Comparison of ENCODE assay signal across 8 cellular contexts in genomic region chr1:85581138-85581801, GRCh38. TPM values are rescaled to one million over a fixed set of nuclear protein-coding genes. Genes with fewer than 3 reads are reported as not detected.
DNase-seq lines count a peak whose midpoint lies in the region; ATAC-seq, FAIRE-seq and TF ChIP-seq lines count a peak whose summit lies in the region.

No MANE protein-coding gene starts in this region.

- H3K27me3 ChIP-seq in H1 (replicated peaks in 1 of 4; ENCODE audit: control insufficient read depth in 3 of 4, extremely low read depth in 1 of 4, insufficient read depth in 3 of 4, low read length in 3 of 4) (peaks cover 5 to 28% (median 20%) of the 10 kb centered on the region in 4 experiments; a peak in 6 of 7 replicates), mesenchymal stem cell (ENCODE audit: control insufficient read depth in 1 of 2, insufficient read depth in 1 of 2, low read length in 2 of 2) (no peaks in the 10 kb centered on the region), stomach smooth muscle (ENCODE audit: control insufficient read depth in 1 of 2, insufficient read depth in 2 of 2, low read length in 2 of 2) (no peaks in the 10 kb centered on the region)

- no peak overlapping the region for H2BK20ac ChIP-seq in H1 (ENCODE audit: low read length)

- H3K27ac ChIP-seq in H1 (ENCODE audit: low read depth, low read length) (peak overlapping the region; percentile 98), mesenchymal stem cell (ENCODE audit: low read length, poor library complexity, severe bottlenecking) (peak overlapping the region; percentile 96), stomach smooth muscle (ENCODE audit: low read length) (peak overlapping the region; percentile 100)

- FAIRE-seq in H1 (lab: Jason Lieb, UNC) = no peak

- 3% methylated on average over 30 of the region's 45 CpGs; no CpG with 5 or more reads in 1 of the 2 experiments for WGBS in H1 (ENCODE audit: extremely low coverage in 1 of 2, insufficient coverage in 1 of 2, insufficient read length in 1 of 2, insufficient replicate concordance in 2 of 2, low coverage in 1 of 2, low lambda C conversion rate in 2 of 2, missing lambda C conversion rate in 1 of 2), 2 experiments
- WGBS in mesenchymal stem cell = under 1% methylated on average over 43 of the region's 45 CpGs

- H3K27me3 Mint-ChIP-seq in IgD-negative memory B cell = peaks cover 54% of the 10 kb centered on the region
- peaks cover 72% of the 10 kb centered on the region for H3K27me3 Mint-ChIP-seq in T-helper 1 cell treated with Interleukin-12 subunit alpha and Interleukin-12 subunit beta and Interleukin-4 antibody, amounts not matched to agents 30 μg/mL and 1 μg/mL, for 36 hours (ENCODE audit: low read depth)

- POLR2A ChIA-PET in H1 (lab: Charles Lee; ENCODE audit: partially characterized antibody) = interaction anchor here (0.7 to 14.4 kb wide), 54 partner anchors 9 to 923 kb away, joined by 3 to 311 read pairs (median 5); partner anchors contain the start of genes BCL10, C1orf52, DDAH1 and ZNHIT6

- H2BK120ac ChIP-seq in H1 (replicated peaks; ENCODE audit: low read depth, low read length) (no peak overlapping the region), mesenchymal stem cell (ENCODE audit: low read depth, low read length) (no peak overlapping the region)

- peaks cover 9 to 17% (median 13%) of the 10 kb centered on the region in 3 donors for H3K4me1 Mint-ChIP-seq in IgD-negative memory B cell
- peaks cover 17% of the 10 kb centered on the region for H3K4me1 Mint-ChIP-seq in T-helper 1 cell treated with Interleukin-12 subunit alpha and Interleukin-12 subunit beta and Interleukin-4 antibody, amounts not matched to agents 30 μg/mL and 1 μg/mL, for 36 hours (ENCODE audit: low read depth)

- ATAC-seq in GM18858 (IDR thresholded peaks at IDR 0.05; ENCODE audit: unreplicated experiment) = no peak

- peak overlapping the region; percentile 89 to 98 for H3K4me2 ChIP-seq in H1 (ENCODE audit: insufficient read depth in 1 of 2, low read depth in 2 of 2, low read length in 2 of 2)
- H3K4me2 ChIP-seq in mesenchymal stem cell (ENCODE audit: low read length, poor library complexity, severe bottlenecking) = no peak overlapping the region

- H3K79me1 ChIP-seq in H1 (ENCODE audit: low read depth, low read length) (no peaks in the 10 kb centered on the region; the same call in none of the 2 replicates), mesenchymal stem cell (replicated peaks; ENCODE audit: low read length, poor library complexity, severe bottlenecking) (no peaks in the 10 kb centered on the region)

- H3K18ac ChIP-seq in H1 (ENCODE audit: extremely low read depth, low read length) (peak overlapping the region; percentile 91), mesenchymal stem cell (ENCODE audit: low read depth in 1 of 2, low read length in 2 of 2) (peak overlapping the region; percentile 99)

- no peaks in the 10 kb centered on the region for H3K9me3 Mint-ChIP-seq in IgD-negative memory B cell
- H3K9me3 Mint-ChIP-seq in T-helper 1 cell treated with Interleukin-12 subunit alpha and Interleukin-12 subunit beta and Interleukin-4 antibody, amounts not matched to agents 30 μg/mL and 1 μg/mL, for 36 hours = no peaks in the 10 kb centered on the region

- H4K91ac ChIP-seq in H1 (replicated peaks; ENCODE audit: insufficient read length, low read length) = peak overlapping the region; percentile 61
- H4K91ac ChIP-seq in mesenchymal stem cell (ENCODE audit: low read length) = peak overlapping the region; percentile 86

- peak overlapping the region; percentile 97 to 99 (median 98) for H3K9ac ChIP-seq in H1 (replicated peaks in 1 of 4; ENCODE audit: extremely low read depth in 1 of 4, low read depth in 3 of 4, low read length in 3 of 4)
- H3K9ac ChIP-seq in mesenchymal stem cell (ENCODE audit: low read length) = peak overlapping the region; percentile 99
- peak overlapping the region; percentile 99 to 100 for H3K9ac ChIP-seq in stomach smooth muscle (ENCODE audit: low read length in 2 of 2)

- peak overlapping the region; percentile 97; the same call in 1 of the 2 replicates for H2BK12ac ChIP-seq in H1 (ENCODE audit: low read depth, low read length)
- peak overlapping the region in 1 of 2 experiments; percentile 99 for H2BK12ac ChIP-seq in mesenchymal stem cell (ENCODE audit: low read length in 2 of 2)

- H4K20me1 ChIP-seq in H1 (replicated peaks in 1 of 2; ENCODE audit: control insufficient read depth in 1 of 2, insufficient read depth in 2 of 2, low read length in 2 of 2) = peaks cover 0 to 6% of the 10 kb centered on the region in 2 experiments

- CTCF ChIA-PET in H1 (lab: Charles Lee; ENCODE audit: partially characterized antibody) = interaction anchor here (0.6 to 2.8 kb wide), 23 partner anchors 10 to 322 kb away, joined by 3 to 11 read pairs (median 4); partner anchors contain the start of genes DDAH1 and ZNHIT6

- H2AFZ ChIP-seq in H1 (ENCODE audit: low read length) = no peak overlapping the region
- no peak overlapping the region for H2AFZ ChIP-seq in mesenchymal stem cell (ENCODE audit: low read depth, low read length)

- H4K8ac ChIP-seq in H1 (ENCODE audit: extremely low read depth, insufficient read depth, low read length) = peak overlapping the region; percentile 98; the same call in 1 of the 2 replicates
- peak overlapping the region; percentile 94 for H4K8ac ChIP-seq in mesenchymal stem cell (ENCODE audit: low read length)

- H3K4me3 Mint-ChIP-seq in IgD-negative memory B cell = peak overlapping the region; percentile 48 to 93 (median 82)
- peak overlapping the region; percentile 82 for H3K4me3 Mint-ChIP-seq in T-helper 1 cell treated with Interleukin-12 subunit alpha and Interleukin-12 subunit beta and Interleukin-4 antibody, amounts not matched to agents 30 μg/mL and 1 μg/mL, for 36 hours

- H3K23me2 ChIP-seq in H1 (ENCODE audit: low read depth, low read length) = peaks cover 23% of the 10 kb centered on the region

- H3K4me3 ChIP-seq in H1 (ENCODE audit: extremely low read depth in 1 of 4, insufficient read depth in 2 of 4, low read depth in 3 of 4, low read length in 4 of 4) (peak overlapping the region; percentile 77 to 91 (median 86)), mesenchymal stem cell (ENCODE audit: insufficient read depth in 1 of 2, low read depth in 1 of 2, low read length in 2 of 2) (peak overlapping the region; percentile 80 to 92), stomach smooth muscle (ENCODE audit: low read length in 2 of 2) (peak overlapping the region; percentile 93 to 98)

- peak; percentile 23 for DNase-seq in activated T-cell treated with anti-CD3 and anti-CD28 coated beads for 24 hours (ENCODE audit: low read depth)
- no peak for DNase-seq in activated T-cell treated with anti-CD3 and anti-CD28 coated beads, Interleukin-2, amount 50 U/mL, for 1 hour
- peak in 1 of 2 experiments; percentile 82 for DNase-seq in H1 (ENCODE audit: low read depth in 1 of 2, low spot score in 2 of 2)
- peak; percentile 74 for DNase-seq in mesenchymal stem cell

- peak overlapping the region; percentile 85 for H4K5ac ChIP-seq in H1 (ENCODE audit: insufficient read length, low read depth, low read length)

- H3K56ac ChIP-seq in H1 (replicated peaks; ENCODE audit: insufficient read length, low read depth, low read length) = peak overlapping the region; percentile 88

- H2BK15ac ChIP-seq in H1 (ENCODE audit: low read length) = peak overlapping the region; percentile 84; the same call in 1 of the 2 replicates
- H2BK15ac ChIP-seq in mesenchymal stem cell (ENCODE audit: low read depth, poor library complexity, severe bottlenecking) = peak overlapping the region; percentile 65

- H2AK5ac ChIP-seq in H1 (ENCODE audit: low read depth, low read length) (peak overlapping the region; percentile 87; the same call in 1 of the 2 replicates), mesenchymal stem cell (ENCODE audit: low read length, severe bottlenecking) (peak overlapping the region; percentile 1)

- H3K27ac Mint-ChIP-seq in IgD-negative memory B cell = no peak overlapping the region
- peak overlapping the region; percentile 26 for H3K27ac Mint-ChIP-seq in T-helper 1 cell treated with Interleukin-12 subunit alpha and Interleukin-12 subunit beta and Interleukin-4 antibody, amounts not matched to agents 30 μg/mL and 1 μg/mL, for 36 hours

- H3K36me3 ChIP-seq in H1 (ENCODE audit: control insufficient read depth in 2 of 4, insufficient read depth in 4 of 4, low read length in 3 of 4) (peaks cover 2 to 25% (median 14%) of the 10 kb centered on the region in 4 experiments; a peak in 6 of 8 replicates), mesenchymal stem cell (ENCODE audit: control insufficient read depth in 1 of 2, insufficient read depth in 2 of 2, low read depth in 1 of 2, low read length in 2 of 2) (peaks cover 12 to 26% of the 10 kb centered on the region in 2 experiments), stomach smooth muscle (ENCODE audit: control insufficient read depth in 2 of 2, insufficient read depth in 2 of 2, low read length in 2 of 2) (peaks cover 6 to 8% of the 10 kb centered on the region in 2 donors)

- H3K14ac ChIP-seq in H1 (ENCODE audit: insufficient read length) (peak overlapping the region; percentile 11), mesenchymal stem cell (ENCODE audit: low read length in 2 of 2) (peak overlapping the region; percentile 90 to 99)

- H3K23ac ChIP-seq in H1 (ENCODE audit: insufficient read length) (no peak overlapping the region), mesenchymal stem cell (ENCODE audit: low read length in 2 of 2) (peak overlapping the region in 1 of 2 experiments; percentile 20)

- H3K9me3 ChIP-seq in H1 (ENCODE audit: insufficient read depth in 2 of 2, low read depth in 1 of 2, low read length in 1 of 2) = no peaks in the 10 kb centered on the region
- no peaks in the 10 kb centered on the region for H3K9me3 ChIP-seq in mesenchymal stem cell (ENCODE audit: control insufficient read depth, low read length)
- no peaks in the 10 kb centered on the region for H3K9me3 ChIP-seq in stomach smooth muscle (ENCODE audit: control insufficient read depth in 2 of 2, low read length in 2 of 2)

- H3K36me3 Mint-ChIP-seq in IgD-negative memory B cell = no peaks in the 10 kb centered on the region
- peaks cover 3% of the 10 kb centered on the region for H3K36me3 Mint-ChIP-seq in T-helper 1 cell treated with Interleukin-12 subunit alpha and Interleukin-12 subunit beta and Interleukin-4 antibody, amounts not matched to agents 30 μg/mL and 1 μg/mL, for 36 hours (ENCODE audit: low read depth)

- TF ChIP-seq RAD21 in H1 (IDR thresholded peaks at IDR 0.05 in 1 of 2, conservative IDR thresholded peaks at IDR 0.05 in 1 of 2; ENCODE audit: low read depth in 2 of 2, low read length in 2 of 2) = peak; percentile 55 to 72

- H3K4me1 ChIP-seq in H1 (replicated peaks in 1 of 4; ENCODE audit: control insufficient read depth in 3 of 4, insufficient read depth in 4 of 4, low read length in 3 of 4) = peaks cover 3 to 40% (median 16%) of the 10 kb centered on the region in 4 experiments
- H3K4me1 ChIP-seq in mesenchymal stem cell (ENCODE audit: control insufficient read depth, insufficient read depth, low read depth, low read length) = peaks cover 5% of the 10 kb centered on the region
- H3K4me1 ChIP-seq in stomach smooth muscle (ENCODE audit: control insufficient read depth, insufficient read depth, low read length) = peaks cover 47% of the 10 kb centered on the region

- TF ChIP-seq POLR2A in H1 (IDR thresholded peaks at IDR 0.05; ENCODE audit: control extremely low read depth in 1 of 2, low read depth in 2 of 2, low read length in 2 of 2) = peak in 1 of 2 experiments; percentile 48; a peak in 1 of 3 replicates

- H3K4ac ChIP-seq in H1 (replicated peaks; ENCODE audit: insufficient read length, low read depth, low read length) = peak overlapping the region; percentile 19
- peak overlapping the region; percentile 71 to 92 for H3K4ac ChIP-seq in mesenchymal stem cell (ENCODE audit: low read depth in 1 of 2, low read length in 2 of 2)

- H2BK5ac ChIP-seq in H1 (ENCODE audit: low read depth, low read length) (peak overlapping the region; percentile 99), mesenchymal stem cell (ENCODE audit: low read depth, low read length, poor library complexity, severe bottlenecking) (peak overlapping the region; percentile 85)

- H3K79me2 ChIP-seq in H1 (ENCODE audit: control insufficient read depth in 1 of 2, insufficient read depth in 2 of 2, low read length in 2 of 2) = peaks cover 0 to 25% of the 10 kb centered on the region in 2 experiments; a peak in 3 of 4 replicates

- TF ChIP-seq EP300 in H1 (IDR thresholded peaks at IDR 0.05; ENCODE audit: borderline replicate concordance in 1 of 2, low read depth in 2 of 2, low read length in 2 of 2) = no peak

- TF ChIP-seq CTCF in H1 (IDR thresholded peaks at IDR 0.05; ENCODE audit: control extremely low read depth in 1 of 3, insufficient read depth in 1 of 3, low read depth in 1 of 3, low read length in 3 of 3) = peak; percentile 72 to 78 (median 73)

RNA-seq across cellular contexts. Expression of gene CCN1, which starts 0.7 kb away (rescaled TPM):
- polyA plus RNA-seq in IgD-negative memory B cell (not detected), H1 (2011; rRNA removed) (19.1 and 29.7 TPM in 2 replicates)
- 108 and 113 TPM in 2 replicates for total RNA-seq in H1 (2021; fragmentation: NEBNext Ultra II Directional; extraction: Animal tissue kit (Norgen Biotek cat#: 25700))
- polyA plus RNA-seq in H1 (2011; cell fraction: cytosol; rRNA removed) = 36.4 TPM
- 106 TPM for polyA plus RNA-seq in H1 (2011; cell fraction: nucleus; rRNA removed)
- polyA plus RNA-seq in H1 (2012, experiment 1 of 2) = 58.2 to 88.4 TPM (median 74.4 TPM) in 4 replicates
- 84.1 TPM for polyA plus RNA-seq in H1 (2012, experiment 2 of 2)
- 122 TPM for polyA plus RNA-seq in H1 (2013, experiment 1 of 2)
- polyA plus RNA-seq in H1 (2013, experiment 2 of 2) = 139 TPM
- polyA minus RNA-seq in H1 (2011; rRNA and poly(A)+ RNA removed) = 18.3 and 33.7 TPM in 2 replicates
- polyA minus RNA-seq in H1 (2011; cell fraction: cytosol; rRNA and poly(A)+ RNA removed) = 37.7 TPM
- 109 TPM for polyA minus RNA-seq in H1 (2011; cell fraction: nucleus; rRNA and poly(A)+ RNA removed)
- polyA plus RNA-seq in mesenchymal stem cell (2013, experiment 1 of 2) = 408 TPM
- 395 TPM for polyA plus RNA-seq in mesenchymal stem cell (2013, experiment 2 of 2)

Comparison
In these comparisons a context has a peak if more than half of its experiments do, and no peak if none do; other contexts are left out.
1. RNA of gene CCN1, which starts 0.7 kb away (polyA plus RNA-seq): 19.1 to 139 TPM in H1; not detected in IgD-negative memory B cell (single experiment); every median in the first group is over 10 times any median in the second.
2. Peak in every context shown above with its lines, with median percentiles within 50 percentile points of each other: H3K27ac ChIP-seq, H3K4me3 ChIP-seq and H3K9ac ChIP-seq.